ENCODE assay signal across 17 cellular contexts in the genomic region with DNA sequence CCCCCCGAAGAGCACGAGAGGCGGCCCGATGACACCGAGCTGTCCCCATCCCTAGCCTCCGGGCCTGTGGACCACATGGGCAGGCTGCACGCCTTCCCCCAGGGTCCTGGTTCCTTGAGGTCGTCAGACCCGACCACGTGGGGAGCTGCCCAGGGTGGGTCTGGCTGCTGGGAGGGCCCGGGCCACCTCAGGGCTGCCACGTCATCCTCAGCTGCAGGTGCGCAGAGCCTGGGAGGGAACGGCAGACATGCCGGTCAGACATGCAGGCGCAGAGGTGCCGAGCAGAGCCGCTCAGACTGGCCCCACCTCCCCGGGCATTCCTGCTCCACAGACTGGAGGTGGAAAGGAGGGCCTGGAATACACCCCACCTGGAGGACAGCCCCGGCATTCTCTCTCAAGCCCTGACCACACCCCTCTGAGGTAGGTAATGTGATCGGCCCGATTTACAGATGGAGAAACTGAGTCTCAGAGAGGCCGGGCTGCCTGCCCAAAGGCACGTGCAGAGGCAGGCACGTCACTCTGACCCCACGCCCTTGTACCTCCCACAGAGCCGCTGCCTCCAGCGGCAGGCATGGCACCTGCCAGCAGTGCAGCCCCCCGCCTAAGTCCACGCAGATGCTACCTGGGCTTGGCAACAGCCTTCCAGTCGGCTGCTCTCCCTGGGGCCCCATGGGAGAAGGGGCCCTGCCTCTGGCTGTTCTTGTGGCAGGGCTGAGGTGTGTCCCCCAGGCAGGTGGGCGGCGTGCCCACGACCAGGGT. TPM values are rescaled to one million over a fixed set of nuclear protein-coding genes. Genes with fewer than 3 reads are reported as not detected.
"Had no signal": no experiment of that assay in that cellular context is flagged by ENCODE, and none has a peak within 500 bp of the region (broad histone marks: within the 10 kb centered on the region; RNA-seq: fewer than 3 reads in every experiment).

No MANE protein-coding gene starts in this region.

- H3K27ac Mint-ChIP-seq: activated B cell treated with CpG ODN at 0.5 μM for 24 hours; activated CD4-positive, alpha-beta memory T cell treated with anti-CD3 and anti-CD28 coated beads for 36 hours; activated CD8-positive, alpha-beta memory T cell treated with anti-CD3 and anti-CD28 coated beads, Interleukin-2, amount 10 ng/mL, durations not matched to agents 7 days and 5 days; activated naive CD8-positive, alpha-beta T cell; immature natural killer cell; natural killer cell treated with Interleukin-12 subunit alpha and Interleukin-12 subunit beta and Interleukin-15 and Interleukin-18, amount 100 ng/mL, for 72 hours; T-helper 2 cell treated with Interferon-gamma antibody and Interleukin-4, amounts not matched to agents 5 μg/mL and 100 μg/mL, for 36 hours had no signal

- H3K27me3 Mint-ChIP-seq: activated CD8-positive, alpha-beta memory T cell treated with anti-CD3 and anti-CD28 coated beads, Interleukin-2, amount 10 ng/mL, durations not matched to agents 7 days and 5 days; natural killer cell treated with Interleukin-12 subunit alpha and Interleukin-12 subunit beta and Interleukin-15 and Interleukin-18, amount 100 ng/mL, for 72 hours had no signal

- H3K9me3 Mint-ChIP-seq: activated B cell treated with CpG ODN at 0.5 μM for 24 hours; activated CD4-positive, alpha-beta memory T cell treated with anti-CD3 and anti-CD28 coated beads for 36 hours; immature natural killer cell; natural killer cell treated with Interleukin-12 subunit alpha and Interleukin-12 subunit beta and Interleukin-15 and Interleukin-18, amount 100 ng/mL, for 72 hours; T-helper 2 cell treated with Interferon-gamma antibody and Interleukin-4, amounts not matched to agents 5 μg/mL and 100 μg/mL, for 36 hours had no signal

- H3K27me3 ChIP-seq: thyroid gland had no signal

- H3K4me3 Mint-ChIP-seq: activated B cell treated with CpG ODN at 0.5 μM for 24 hours; activated CD4-positive, alpha-beta memory T cell treated with anti-CD3 and anti-CD28 coated beads for 36 hours; activated CD8-positive, alpha-beta memory T cell treated with anti-CD3 and anti-CD28 coated beads, Interleukin-2, amount 10 ng/mL, durations not matched to agents 7 days and 5 days; activated naive CD8-positive, alpha-beta T cell; immature natural killer cell; natural killer cell treated with Interleukin-12 subunit alpha and Interleukin-12 subunit beta and Interleukin-15 and Interleukin-18, amount 100 ng/mL, for 72 hours; T-helper 2 cell treated with Interferon-gamma antibody and Interleukin-4, amounts not matched to agents 5 μg/mL and 100 μg/mL, for 36 hours had no signal

- DNase-seq: activated B cell treated with CpG ODN at 0.5 μM for 24 hours; activated CD4-positive, alpha-beta memory T cell treated with anti-CD3 and anti-CD28 coated beads for 36 hours; activated CD4-positive, alpha-beta T cell treated with anti-CD3 and anti-CD28 coated beads for 4 hours; activated CD8-positive, alpha-beta memory T cell treated with anti-CD3 and anti-CD28 coated beads, Interleukin-2, amount 10 ng/mL, durations not matched to agents 7 days and 5 days; effector CD4-positive, alpha-beta T cell; esophagus squamous epithelium; immature natural killer cell; lower lobe of right lung; stimulated activated CD4-positive, alpha-beta T cell treated with anti-CD3 and anti-CD28 coated beads, Interleukin-2, amount 100 ng/mL, for 24 hours; stimulated activated naive CD4-positive, alpha-beta T cell treated with Interleukin-2 at 50 U/mL for 16 hours; thyroid gland had no signal

- H3K4me3 ChIP-seq: esophagus squamous epithelium, lower lobe of right lung, thyroid gland had no signal

- H3K4me1 ChIP-seq: lower lobe of right lung, thyroid gland had no signal

- H3K27ac ChIP-seq: esophagus squamous epithelium, lower lobe of right lung, thyroid gland had no signal

- H3K9me3 ChIP-seq: esophagus squamous epithelium, lower lobe of right lung, thyroid gland had no signal

- ATAC-seq: activated CD8-positive, alpha-beta memory T cell treated with anti-CD3 and anti-CD28 coated beads, Interleukin-2, amount 10 ng/mL, durations not matched to agents 7 days and 5 days; lower lobe of right lung had no signal

- H3K36me3 Mint-ChIP-seq: activated CD4-positive, alpha-beta memory T cell treated with anti-CD3 and anti-CD28 coated beads for 36 hours; activated CD8-positive, alpha-beta memory T cell treated with anti-CD3 and anti-CD28 coated beads, Interleukin-2, amount 10 ng/mL, durations not matched to agents 7 days and 5 days; activated naive CD8-positive, alpha-beta T cell; immature natural killer cell; natural killer cell treated with Interleukin-12 subunit alpha and Interleukin-12 subunit beta and Interleukin-15 and Interleukin-18, amount 100 ng/mL, for 72 hours had no signal

- H3K36me3 ChIP-seq: esophagus squamous epithelium, lower lobe of right lung, thyroid gland had no signal

RNA-seq across cellular contexts. Expression of gene CCDC187, which starts 0.6 kb away (rescaled TPM):
- total RNA-seq: activated CD4-positive, alpha-beta memory T cell treated with anti-CD3 and anti-CD28 coated beads for 36 hours; activated CD8-positive, alpha-beta memory T cell treated with anti-CD3 and anti-CD28 coated beads, Interleukin-2, amount 10 ng/mL, durations not matched to agents 7 days and 5 days; bronchial epithelial cell; esophagus squamous epithelium; natural killer cell treated with Interleukin-12 subunit alpha and Interleukin-12 subunit beta and Interleukin-15 and Interleukin-18, amount 100 ng/mL, for 72 hours; renal cortical epithelial cell; subcutaneous adipose tissue had no signal
- polyA plus RNA-seq: immature natural killer cell had no signal
